19 cellular contexts compared by ENCODE assay signal in the genomic region with DNA sequence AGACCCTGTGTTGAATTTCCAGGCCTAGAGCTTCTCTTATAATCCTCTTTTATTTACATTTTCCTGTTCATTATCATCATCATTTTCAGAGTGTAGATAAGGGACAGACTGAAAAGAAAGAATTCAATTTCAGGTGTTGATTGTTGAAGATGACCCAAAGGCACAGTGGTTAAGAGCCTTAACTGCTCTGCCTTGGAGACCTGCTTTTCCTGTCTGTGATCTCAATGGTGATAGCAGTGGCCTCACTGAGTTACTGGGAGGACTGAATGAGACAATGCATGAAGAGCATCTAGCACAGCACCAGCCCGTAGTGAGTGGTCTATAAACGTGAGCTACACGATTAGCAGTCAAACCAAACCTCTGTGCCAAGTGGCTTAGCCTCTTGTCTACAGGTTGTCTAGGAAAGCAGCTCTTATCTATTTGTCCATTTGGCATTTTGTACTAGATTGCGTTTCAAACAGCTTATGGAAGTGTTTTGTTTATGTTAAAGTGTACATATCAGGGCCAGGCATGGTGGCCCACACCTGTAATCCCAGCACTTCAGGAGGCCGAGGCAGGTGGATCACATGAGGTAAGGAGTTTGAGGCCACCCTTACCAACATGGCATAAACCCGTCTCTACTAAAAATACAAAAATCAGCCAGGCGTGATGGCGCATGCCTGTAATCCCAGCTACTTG. TPM values are rescaled to one million over a fixed set of nuclear protein-coding genes. Genes with fewer than 3 reads are reported as not detected.
A peak's percentile ranks its signal among the peaks of the same experiment; 100 is the strongest.
DNase-seq lines count a peak whose midpoint lies in the region; ATAC-seq and TF ChIP-seq lines count a peak whose summit lies in the region.
"Had no signal": no experiment of that assay in that cellular context is flagged by ENCODE, and none has a peak within 500 bp of the region (broad histone marks: within the 10 kb centered on the region; RNA-seq: fewer than 3 reads in every experiment).

No MANE protein-coding gene starts in this region.

- H3K27ac ChIP-seq in heart left ventricle (peak overlapping the region in 7 of 12 donors; percentile 2 to 68 (median 24)), gastrocnemius medialis (peak overlapping the region; percentile 61 to 83 (median 80))
- H3K27ac ChIP-seq: BLaER1 treated with 17β-estradiol and CSF1 and Interleukin-3, amounts not matched to agents 10 nM and 100 nM; KMS-11; SJCRH30 had no signal

- no peak overlapping the region for H3K4me3 Mint-ChIP-seq in mesothelial cell of epicardium
- H3K4me3 Mint-ChIP-seq: HFFc6 had no signal

- H3K4me1 ChIP-seq in heart left ventricle (peaks cover 0 to 22% (median 12%) of the 10 kb centered on the region in 12 donors), gastrocnemius medialis (peaks cover 45 to 57% of the 10 kb centered on the region in 2 donors)
- H3K4me1 ChIP-seq: SJCRH30 had no signal

- H3K4me1 Mint-ChIP-seq in mesothelial cell of epicardium, result peaks cover 5% of the 10 kb centered on the region

- H3K9me3 ChIP-seq in heart left ventricle (no peaks in the 10 kb centered on the region), gastrocnemius medialis (no peaks in the 10 kb centered on the region)
- H3K9me3 ChIP-seq: BLaER1 treated with 17β-estradiol and CSF1 and Interleukin-3, amounts not matched to agents 10 nM and 100 nM; SJCRH30 had no signal

- ATAC-seq in heart left ventricle (no peak), left cardiac atrium (no peak), gastrocnemius medialis (no peak), HG02840 (IDR thresholded peaks at IDR 0.05; ENCODE audit: low FRiP score, unreplicated experiment) (no peak)

- in situ Hi-C loops in gastrocnemius medialis (cut with MboI; ENCODE audit: low sequenced_read_pairs in 4 of 4), result loop anchor here in 1 of 4 donors (25.0 kb wide), 1 partner anchor 477 kb away; no protein-coding TSS in a partner anchor

- no peaks in the 10 kb centered on the region for H3K27me3 Mint-ChIP-seq in mesothelial cell of epicardium (ENCODE audit: low read depth)

- TF ChIP-seq POLR2A in heart left ventricle (IDR thresholded peaks at IDR 0.05) (no peak), gastrocnemius medialis (IDR thresholded peaks at IDR 0.05) (no peak)

- no peak overlapping the region for H3K27ac Mint-ChIP-seq in mesothelial cell of epicardium
- H3K27ac Mint-ChIP-seq: HFFc6 had no signal

- TF ChIP-seq CTCF in heart left ventricle (IDR thresholded peaks at IDR 0.05) (no peak), gastrocnemius medialis (IDR thresholded peaks at IDR 0.05 in 4 of 5, conservative IDR thresholded peaks at IDR 0.05 in 1 of 5) (no peak), mesothelial cell of epicardium (IDR thresholded peaks at IDR 0.05; ENCODE audit: unreplicated experiment) (no peak)

- H3K36me3 Mint-ChIP-seq in mesothelial cell of epicardium, result peaks cover 53% of the 10 kb centered on the region

- WGBS in heart left ventricle, 4 donors, result 68 to 82% (median 78%) methylated on average over 8 of the region's 8 CpGs

- DNase-seq in heart left ventricle (no peak), left cardiac atrium (no peak), NCI-H510A treated with DMSO at 0.1 percent for 48 hours (lab: John Stamatoyannopoulos, UW) (peak; percentile 65), islet precursor cell (peak; percentile 75), gastrocnemius medialis (no peak), CD1c-positive myeloid dendritic cell (ENCODE audit: extremely low spot score) (no peak), mesothelial cell of epicardium (ENCODE audit: low spot score in 2 of 2, unreplicated experiment in 2 of 2) (no peak)
- DNase-seq: DND-41, GDM1, H7, HFFc6, NCI-H1417, NCI-H2081, NCI-H774, SJCRH30, SW 1271 had no signal

- H3K36me3 ChIP-seq in heart left ventricle (peaks cover 0 to 98% (median 91%) of the 10 kb centered on the region in 9 donors), gastrocnemius medialis (peaks cover 2 to 38% of the 10 kb centered on the region in 2 donors)

- H3K9me3 Mint-ChIP-seq in mesothelial cell of epicardium, result no peaks in the 10 kb centered on the region
- H3K9me3 Mint-ChIP-seq: HFFc6 had no signal

- H3K27me3 ChIP-seq in heart left ventricle, result no peaks in the 10 kb centered on the region
- no peaks in the 10 kb centered on the region for H3K27me3 ChIP-seq in gastrocnemius medialis
- H3K27me3 ChIP-seq: BLaER1 treated with 17β-estradiol and CSF1 and Interleukin-3, amounts not matched to agents 10 nM and 100 nM; SJCRH30 had no signal

- no peak overlapping the region for H3K4me3 ChIP-seq in heart left ventricle
- H3K4me3 ChIP-seq in gastrocnemius medialis, result no peak overlapping the region
- H3K4me3 ChIP-seq: BLaER1 treated with 17β-estradiol and CSF1 and Interleukin-3, amounts not matched to agents 10 nM and 100 nM; SJCRH30 had no signal

- intact Hi-C loops in heart left ventricle (cut with DNase I) (loop anchor here in 1 of 10 donors (5.0 kb wide), 1 partner anchor 102 kb away; no protein-coding TSS in a partner anchor), left cardiac atrium (cut with DNase I) (no loop called here), gastrocnemius medialis (cut with DNase I; ENCODE audit: low total_unique reads) (loop anchor here (5.0 kb wide), 2 partner anchors 43 to 97 kb away; a partner anchor contains a TSS)

RNA-seq across cellular contexts. Expression of a gene that starts 41.5 kb away (rescaled TPM):
- 10 to 100 TPM; 47.1 to 78.6 (median 61.9) TPM for total RNA-seq in heart left ventricle
- 10 to 100 TPM; 11.2 to 34.3 TPM for polyA plus RNA-seq in heart left ventricle
- 10 to 100 TPM; 51.6 to 52.1 TPM for total RNA-seq in left cardiac atrium
- 100 to 1,000 TPM in 3 of 4 donors, 10 to 100 TPM in 1; 73.1 to 134 (median 113) TPM for total RNA-seq in gastrocnemius medialis
- 15.4 to 18.0 TPM (median 17.5 TPM) in 3 replicates for total RNA-seq in mesothelial cell of epicardium

Comparison
In these comparisons a context has a peak if more than half of its experiments do, and no peak if none do; other contexts are left out.
1. DNase-seq: peak in NCI-H510A treated with DMSO at 0.1 percent for 48 hours (single experiment) and islet precursor cell (single experiment); none in heart left ventricle (0 of 5), left cardiac atrium (single experiment), gastrocnemius medialis (0 of 2), CD1c-positive myeloid dendritic cell (single experiment) and mesothelial cell of epicardium (0 of 2).